Comparison of ENCODE assay signal across 8 cellular contexts in genomic region chr3:193831495-193832455, GRCh38.
DNase-seq lines count a peak whose midpoint lies in the region; ATAC-seq and TF ChIP-seq lines count a peak whose summit lies in the region.

No MANE protein-coding gene starts in this region.

- no peaks in the 10 kb centered on the region for H3F3A ChIP-seq in SK-N-SH (replicated peaks; ENCODE audit: insufficient read depth)

- H3K27me3 ChIP-seq in SK-N-SH (ENCODE audit: insufficient read depth), result no peaks in the 10 kb centered on the region

- H3K4me1 ChIP-seq in SK-N-SH (ENCODE audit: control insufficient read depth in 1 of 2, insufficient read depth in 2 of 2, low read depth in 1 of 2, low read length in 1 of 2), result peaks cover 3 to 4% of the 10 kb centered on the region in 2 experiments; a peak in 2 of 4 replicates

- no peak overlapping the region for H3K4me3 ChIP-seq in SK-N-SH (ENCODE audit: low read depth in 2 of 2, low read length in 1 of 2)

- peak; percentile 79 for DNase-seq in NOMO-1 treated with dmso at 0.1 percent for 144 hours (lab: John Stamatoyannopoulos, UW; ENCODE audit: unreplicated experiment)
- DNase-seq in hypothalamus (lab: John Stamatoyannopoulos, UW), result peak in 42 of 51 donors; percentile 2 to 91 (median 57)
- no peak for DNase-seq in NCI-H146 treated with DMSO at 0.1 percent for 48 hours (lab: John Stamatoyannopoulos, UW; ENCODE audit: unreplicated experiment)
- DNase-seq in NCI-H1436 (lab: John Stamatoyannopoulos, UW), result no peak
- DNase-seq in SK-N-SH, result no peak
- DNase-seq in activated CD4-positive, alpha-beta T cell treated with anti-CD3 and anti-CD28 coated beads for 1 hour, result no peak

- H3K9me3 ChIP-seq in SK-N-SH, result no peaks in the 10 kb centered on the region

- no peaks in the 10 kb centered on the region for H3K79me2 ChIP-seq in SK-N-SH (ENCODE audit: insufficient read depth)

- POLR2A ChIA-PET in SK-N-SH (lab: Yijun Ruan, JAX), result no interaction called here

- TF ChIP-seq CTCF in SK-N-SH (IDR thresholded peaks at IDR 0.05), result no peak

- no peak overlapping the region for H2AFZ ChIP-seq in SK-N-SH (ENCODE audit: low read depth)

- no peak overlapping the region for H3K9ac ChIP-seq in SK-N-SH

- H3K27ac ChIP-seq in SK-N-SH (ENCODE audit: low read depth in 2 of 2, low read length in 1 of 2), result no peak overlapping the region

- no peak overlapping the region for H3K4me2 ChIP-seq in SK-N-SH

- no peak for TF ChIP-seq EP300 in SK-N-SH (IDR thresholded peaks at IDR 0.05; ENCODE audit: borderline replicate concordance in 1 of 2, low read depth in 1 of 2, low read length in 1 of 2)

- H3K36me3 ChIP-seq in SK-N-SH (replicated peaks in 1 of 2; ENCODE audit: control insufficient read depth in 1 of 2, insufficient read depth in 2 of 2, low read length in 1 of 2), result no peaks in the 10 kb centered on the region

- CTCF ChIA-PET in SK-N-SH (lab: Yijun Ruan, JAX), result interaction anchor here (1.0 kb wide), 1 partner anchor 306 kb away, joined by 4 read pairs; no protein-coding TSS in a partner anchor

- H4K20me1 ChIP-seq in SK-N-SH (ENCODE audit: insufficient read depth), result no peaks in the 10 kb centered on the region

- WGBS in SK-N-SH (ENCODE audit: low lambda C conversion rate), result 81% methylated on average over 20 of the region's 24 CpGs

- no peaks in the 10 kb centered on the region for H3K9me2 ChIP-seq in SK-N-SH

- ATAC-seq in GM18508 (IDR thresholded peaks at IDR 0.05; ENCODE audit: insufficient read depth, unreplicated experiment) (peak; percentile 56), HG02798 (IDR thresholded peaks at IDR 0.05; ENCODE audit: poor library complexity, unreplicated experiment) (peak; percentile 54)

- no peak for TF ChIP-seq RAD21 in SK-N-SH (IDR thresholded peaks at IDR 0.05; ENCODE audit: low read length)

TF ChIP-seq in SK-N-SH, 30 proteins besides CTCF, POLR2A, EP300 and RAD21:
- TF ChIP-seq ELF1 (IDR thresholded peaks at IDR 0.05), result no peak
- no peak for TF ChIP-seq NRF1 (IDR thresholded peaks at IDR 0.05; ENCODE audit: low read depth, low read length)
- no peak for TF ChIP-seq FOXJ3 (CRISPR knock-in tag; IDR thresholded peaks at IDR 0.05)
- no peak for TF ChIP-seq FOXM1 (IDR thresholded peaks at IDR 0.05; ENCODE audit: low read depth)
- no peak for TF ChIP-seq MEF2A (IDR thresholded peaks at IDR 0.05; ENCODE audit: borderline replicate concordance, low read depth)
- no peak for TF ChIP-seq RFX5 (IDR thresholded peaks at IDR 0.05; ENCODE audit: low read length)
- no peak for TF ChIP-seq RXRA (IDR thresholded peaks at IDR 0.05; ENCODE audit: borderline replicate concordance, low read depth)

Comparison
In these comparisons a context has a peak if more than half of its experiments do, and no peak if none do; other contexts are left out.
1. DNase-seq: peak in NOMO-1 treated with dmso at 0.1 percent for 144 hours (single experiment) and hypothalamus (42 of 51); none in NCI-H146 treated with DMSO at 0.1 percent for 48 hours (single experiment), NCI-H1436 (single experiment), SK-N-SH (single experiment) and activated CD4-positive, alpha-beta T cell treated with anti-CD3 and anti-CD28 coated beads for 1 hour (single experiment).